ENCODE assay signal across 27 cellular contexts in genomic region chr9:33776578-33776977, GRCh38. TPM values are rescaled to one million over a fixed set of nuclear protein-coding genes. Genes with fewer than 3 reads are reported as not detected.
"Had no signal": no experiment of that assay in that cellular context is flagged by ENCODE, and none has a peak within 500 bp of the region (broad histone marks: within the 10 kb centered on the region; RNA-seq: fewer than 3 reads in every experiment).

No MANE protein-coding gene starts in this region.

- FAIRE-seq: small intestine had no signal

- H3K9me3 Mint-ChIP-seq: stimulated activated effector memory CD8-positive, alpha-beta T cell treated with anti-CD3 and anti-CD28 coated beads, Interleukin-12 subunit alpha, Interleukin-12 subunit beta, amount 100 ng/mL, for 72 hours had no signal

- H3K9me3 ChIP-seq: gastrocnemius medialis, lower lobe of right lung, right atrium auricular region, suprapubic skin, thyroid gland, upper lobe of left lung, uterus had no signal

- H3K36me3 ChIP-seq: esophagus muscularis mucosa, gastrocnemius medialis, left ventricle myocardium inferior, lower lobe of right lung, right atrium auricular region, suprapubic skin, thyroid gland, upper lobe of left lung, uterus had no signal

- H3K27ac ChIP-seq: dorsolateral prefrontal cortex, epithelial cell of prostate, esophagus muscularis mucosa, gastrocnemius medialis, left ventricle myocardium inferior, lower lobe of right lung, right atrium auricular region, suprapubic skin, thyroid gland, upper lobe of left lung, uterus had no signal

- DNase-seq: cortex of kidney; dorsolateral prefrontal cortex; effector CD8-positive, alpha-beta T cell; gastrocnemius medialis; glutamatergic neuron; kidney; left cardiac atrium; left ventricle myocardium inferior; lower lobe of right lung; mesenchymal stem cell; midbrain; naive B cell; posterior cingulate gyrus; small intestine; stimulated activated CD4-positive, alpha-beta T cell treated with anti-CD3 and anti-CD28 coated beads, Interleukin-4, amount 100 ng/mL, for 1 hour; stimulated activated CD8-positive, alpha-beta memory T cell treated with anti-CD3 and anti-CD28 coated beads, Interleukin-4, amount 100 ng/mL, for 48 hours; stimulated activated naive CD8-positive, alpha-beta T cell treated with anti-CD3 and anti-CD28 coated beads, Interleukin-15, Interleukin-2, amounts not matched to agents 100 U/mL and 50 U/mL, for 24 hours; thyroid gland; upper lobe of left lung; uterus had no signal

- H3K36me3 Mint-ChIP-seq: naive B cell; stimulated activated effector memory CD8-positive, alpha-beta T cell treated with anti-CD3 and anti-CD28 coated beads, Interleukin-12 subunit alpha, Interleukin-12 subunit beta, amount 100 ng/mL, for 72 hours had no signal

- H3K27me3 ChIP-seq: dorsolateral prefrontal cortex, esophagus muscularis mucosa, gastrocnemius medialis, right atrium auricular region, suprapubic skin, thyroid gland, upper lobe of left lung, uterus had no signal

- H3K4me3 Mint-ChIP-seq: stimulated activated effector memory CD8-positive, alpha-beta T cell treated with anti-CD3 and anti-CD28 coated beads, Interleukin-12 subunit alpha, Interleukin-12 subunit beta, amount 100 ng/mL, for 72 hours had no signal

- H3K27ac Mint-ChIP-seq: naive B cell; stimulated activated effector memory CD8-positive, alpha-beta T cell treated with anti-CD3 and anti-CD28 coated beads, Interleukin-12 subunit alpha, Interleukin-12 subunit beta, amount 100 ng/mL, for 72 hours had no signal

- H3K4me1 ChIP-seq: esophagus muscularis mucosa, left ventricle myocardium inferior, lower lobe of right lung, right atrium auricular region, upper lobe of left lung, uterus had no signal

- ATAC-seq: gastrocnemius medialis; left cardiac atrium; lower lobe of right lung; stimulated activated effector memory CD8-positive, alpha-beta T cell treated with anti-CD3 and anti-CD28 coated beads, Interleukin-12 subunit alpha, Interleukin-12 subunit beta, amount 100 ng/mL, for 72 hours; stimulated activated naive CD8-positive, alpha-beta T cell treated with anti-CD3 and anti-CD28 coated beads, Interleukin-15, Interleukin-2, amounts not matched to agents 100 U/mL and 50 U/mL, for 24 hours had no signal

- H3K4me3 ChIP-seq: dorsolateral prefrontal cortex, esophagus muscularis mucosa, gastrocnemius medialis, lower lobe of right lung, right atrium auricular region, suprapubic skin, thyroid gland, upper lobe of left lung, uterus had no signal

RNA-seq across cellular contexts. Expression of gene PRSS3, which starts 18.8 kb away (rescaled TPM):
- total RNA-seq: left cardiac atrium, left ventricle myocardium inferior, neural crest cell, osteocyte, thyroid gland, uterus had no signal
